In genomic region chr11:18115360-18116127, GRCh38 we compare ENCODE assay signal across 8 cellular contexts. TPM values are rescaled to one million over a fixed set of nuclear protein-coding genes. Genes with fewer than 3 reads are reported as not detected.
DNase-seq lines count a peak whose midpoint lies in the region; TF ChIP-seq lines count a peak whose summit lies in the region.

No MANE protein-coding gene starts in this region.

- H3K79me2 ChIP-seq in OCI-LY1 (ENCODE audit: insufficient read depth, low read length) (no peaks in the 10 kb centered on the region), neural cell (replicated peaks; ENCODE audit: insufficient read depth, low read length) (no peaks in the 10 kb centered on the region)

- H3K4me3 ChIP-seq in OCI-LY1 (ENCODE audit: low read depth, low read length, poor library complexity, severe bottlenecking) (no peak overlapping the region), esophagus squamous epithelium (no peak overlapping the region), neural cell (ENCODE audit: low read length) (no peak overlapping the region), stomach (no peak overlapping the region)

- no peak overlapping the region for H3K4me3 Mint-ChIP-seq in Calu3 (ENCODE audit: low read depth, unreplicated experiment)

- 1% methylated on average over 7 to 9 of the region's 9 CpGs for WGBS in esophagus squamous epithelium, 2 donors
- WGBS in stomach, 5 donors: 0 to 5% (median 2%) methylated on average over 8 to 9 of the region's 9 CpGs

- H4K20me1 ChIP-seq in OCI-LY1 (ENCODE audit: insufficient read depth, low read length) (no peaks in the 10 kb centered on the region), neural cell (ENCODE audit: insufficient read depth) (no peaks in the 10 kb centered on the region)

- no peaks in the 10 kb centered on the region for H3K27me3 ChIP-seq in OCI-LY1 (ENCODE audit: insufficient read depth, low read length)
- H3K27me3 ChIP-seq in esophagus squamous epithelium: peaks cover 0 to 33% (median 0%) of the 10 kb centered on the region in 4 donors
- no peaks in the 10 kb centered on the region for H3K27me3 ChIP-seq in neural cell (ENCODE audit: insufficient read depth, low read depth, low read length)
- H3K27me3 ChIP-seq in stomach: peaks cover 0 to 33% (median 0%) of the 10 kb centered on the region in 3 donors

- no peak overlapping the region for H3K27ac Mint-ChIP-seq in Calu3 (ENCODE audit: unreplicated experiment)

- H3K9me3 ChIP-seq in OCI-LY1 (ENCODE audit: low read length) (no peaks in the 10 kb centered on the region), esophagus squamous epithelium (no peaks in the 10 kb centered on the region), neural cell (ENCODE audit: low read length) (no peaks in the 10 kb centered on the region), stomach (no peaks in the 10 kb centered on the region)

- H3F3A ChIP-seq in OCI-LY1 (ENCODE audit: insufficient read depth, low read length) (no peaks in the 10 kb centered on the region), neural cell (ENCODE audit: insufficient read depth, low read length, poor library complexity, severe bottlenecking) (no peaks in the 10 kb centered on the region)

- no peak for TF ChIP-seq POLR2A in esophagus squamous epithelium (IDR thresholded peaks at IDR 0.05)
- TF ChIP-seq POLR2A in stomach (IDR thresholded peaks at IDR 0.05): no peak

- H3K27me3 Mint-ChIP-seq in Calu3 (ENCODE audit: unreplicated experiment): peaks cover 35% of the 10 kb centered on the region

- H3K4me1 ChIP-seq in OCI-LY1 (ENCODE audit: insufficient read depth, low read length, severe bottlenecking): no peaks in the 10 kb centered on the region
- no peaks in the 10 kb centered on the region for H3K4me1 ChIP-seq in esophagus squamous epithelium
- H3K4me1 ChIP-seq in stomach: no peaks in the 10 kb centered on the region

- H3K9me2 ChIP-seq in OCI-LY1 (ENCODE audit: low read depth, low read length) (no peaks in the 10 kb centered on the region), neural cell (ENCODE audit: insufficient read depth, low read length) (no peaks in the 10 kb centered on the region)

- no peaks in the 10 kb centered on the region for H3K9me3 Mint-ChIP-seq in Calu3 (ENCODE audit: low read depth, unreplicated experiment)

- no TSS peak for BruUV-seq in Calu3 (replicated peaks; lab: Mats Ljungman, UMichigan)

- CTCF ChIA-PET in Calu3 (lab: Charles Lee): interaction anchor here (0.5 to 2.8 kb wide), 14 partner anchors 9 to 685 kb away, joined by 3 to 25 read pairs (median 4); partner anchors contain the start of genes LDHA and SAAL1

- TF ChIP-seq RAD21 in neural cell (conservative IDR thresholded peaks at IDR 0.05): peak; percentile 91

- TF ChIP-seq EP300 in neural cell (conservative IDR thresholded peaks at IDR 0.05; ENCODE audit: poor library complexity, severe bottlenecking) (no peak), stomach (IDR thresholded peaks at IDR 0.05) (no peak)

- H3K9ac ChIP-seq in OCI-LY1 (ENCODE audit: low read length) (no peak overlapping the region), neural cell (ENCODE audit: low read length) (no peak overlapping the region)

- H3K36me3 ChIP-seq in OCI-LY1 (ENCODE audit: insufficient read depth, low read length): no peaks in the 10 kb centered on the region
- H3K36me3 ChIP-seq in esophagus squamous epithelium: no peaks in the 10 kb centered on the region
- H3K36me3 ChIP-seq in neural cell (ENCODE audit: insufficient read depth, low read length): no peaks in the 10 kb centered on the region
- H3K36me3 ChIP-seq in stomach: no peaks in the 10 kb centered on the region

- no peaks in the 10 kb centered on the region for H3K36me3 Mint-ChIP-seq in Calu3 (ENCODE audit: insufficient read depth, unreplicated experiment)

- TF ChIP-seq CTCF in Calu3 (IDR thresholded peaks at IDR 0.05; ENCODE audit: unreplicated experiment): peak; percentile 80
- TF ChIP-seq CTCF in GM20000 (IDR thresholded peaks at IDR 0.05; ENCODE audit: extremely low read depth, missing control alignments): peak; percentile 58
- TF ChIP-seq CTCF in OCI-LY1 (IDR thresholded peaks at IDR 0.05; ENCODE audit: low read length): peak; percentile 95
- peak; percentile 56 to 87 (median 78) for TF ChIP-seq CTCF in esophagus squamous epithelium (IDR thresholded peaks at IDR 0.05)
- TF ChIP-seq CTCF in neural cell (IDR thresholded peaks at IDR 0.05; ENCODE audit: poor library complexity, severe bottlenecking): peak; percentile 91
- peak in 5 of 7 experiments; percentile 68 to 84 (median 82) for TF ChIP-seq CTCF in stomach (IDR thresholded peaks at IDR 0.05)

- H3K4me1 Mint-ChIP-seq in Calu3 (ENCODE audit: low read depth, unreplicated experiment): peaks cover 16% of the 10 kb centered on the region

- intact Hi-C loops in Calu3 (cut with micrococcal nuclease; ENCODE audit: unreplicated experiment): loop anchor here (10.0 kb wide), 1 partner anchor 619 kb away; no protein-coding TSS in a partner anchor
- intact Hi-C loops in esophagus squamous epithelium (cut with DNase I): no loop called here
- intact Hi-C loops in stomach (cut with DNase I; ENCODE audit: low total_unique reads): loop anchor here (10.0 kb wide), 1 partner anchor 619 kb away; no protein-coding TSS in a partner anchor

- H3K27ac ChIP-seq in OCI-LY1 (ENCODE audit: low read depth, low read length, poor library complexity, severe bottlenecking) (no peak overlapping the region), esophagus squamous epithelium (no peak overlapping the region), neural cell (ENCODE audit: low read length) (no peak overlapping the region), stomach (no peak overlapping the region)

- H3K4me2 ChIP-seq in OCI-LY1 (ENCODE audit: low read length) (no peak overlapping the region), neural cell (ENCODE audit: low read length) (no peak overlapping the region)

- DNase-seq in Calu3 (peak; percentile 78), GM20000 (ENCODE audit: low spot score) (peak; percentile 88), HuH-7.5 (ENCODE audit: low spot score) (peak; percentile 51), activated T-cell treated with anti-CD3 and anti-CD28 coated beads for 1 hour (ENCODE audit: low read depth) (peak; percentile 49), esophagus squamous epithelium (lab: John Stamatoyannopoulos, UW) (no peak), stomach (peak; percentile 70)

- H2AFZ ChIP-seq in OCI-LY1 (ENCODE audit: low read length) (no peak overlapping the region), neural cell (ENCODE audit: low read depth, low read length) (no peak overlapping the region)

TF ChIP-seq in neural cell, 6 proteins besides CTCF, POLR2A, EP300 and RAD21:
- TF ChIP-seq TAF1 (IDR thresholded peaks at IDR 0.05; ENCODE audit: low read depth) (no peak), SMC3 (conservative IDR thresholded peaks at IDR 0.05; ENCODE audit: poor library complexity) (peak; percentile 82), EZH2 (IDR thresholded peaks at IDR 0.05; ENCODE audit: borderline replicate concordance, insufficient read depth, low read length, poor library complexity, severe bottlenecking) (no peak), REST (IDR thresholded peaks at IDR 0.05; ENCODE audit: borderline replicate concordance) (no peak), MXI1 (conservative IDR thresholded peaks at IDR 0.05; ENCODE audit: poor library complexity, severe bottlenecking) (peak; percentile 37), POLR2AphosphoS5 (IDR thresholded peaks at IDR 0.05) (no peak)
TF ChIP-seq in neural cell: peak in this region for 2.

RNA-seq across cellular contexts. Expression of gene SAAL1, which starts 9.7 kb away (rescaled TPM):
- 23.9 and 29.3 TPM in 2 replicates for total RNA-seq in Calu3 (2022)
- 10 to 100 TPM in 3 of 4 donors, 1 to 10 TPM in 1; 9.6 to 13.0 (median 12.8) TPM for total RNA-seq in esophagus squamous epithelium
- 51.7 and 66.2 TPM in 2 replicates for polyA plus RNA-seq in neural cell
- polyA minus RNA-seq in neural cell: 41.6 and 41.9 TPM in 2 replicates
- 10 to 100 TPM in 2 of 5 donors, 1 to 10 TPM in 3; 2.0 to 20.2 (median 5.8) TPM for total RNA-seq in stomach
- polyA plus RNA-seq in stomach: 10 to 100 TPM; 10.1 to 11.9 (median 11.5) TPM

RNA-seq across cellular contexts. Expression of gene MRGPRX3, which starts 16.8 kb away (rescaled TPM):
- not detected in 2 replicates for total RNA-seq in Calu3 (2022)
- total RNA-seq in esophagus squamous epithelium: under 1 TPM in 2 of 4 donors, not detected in 2; 0.29 to 0.44 TPM
- not detected in 2 replicates for polyA plus RNA-seq in neural cell
- not detected in 2 replicates for polyA minus RNA-seq in neural cell
- total RNA-seq in stomach: not detected
- polyA plus RNA-seq in stomach: 1 to 10 TPM in 1 of 3 donors, not detected in 2; 1.2 TPM

RNA-seq across cellular contexts. Expression of gene MRGPRX4, which starts 57.1 kb away (rescaled TPM):
- not detected in 2 replicates for total RNA-seq in Calu3 (2022)
- not detected for total RNA-seq in esophagus squamous epithelium
- polyA plus RNA-seq in neural cell: not detected in 2 replicates
- polyA minus RNA-seq in neural cell: not detected in 2 replicates
- not detected for total RNA-seq in stomach
- polyA plus RNA-seq in stomach: not detected
